ENCODE assay signal across 1 cellular context in the genomic region with DNA sequence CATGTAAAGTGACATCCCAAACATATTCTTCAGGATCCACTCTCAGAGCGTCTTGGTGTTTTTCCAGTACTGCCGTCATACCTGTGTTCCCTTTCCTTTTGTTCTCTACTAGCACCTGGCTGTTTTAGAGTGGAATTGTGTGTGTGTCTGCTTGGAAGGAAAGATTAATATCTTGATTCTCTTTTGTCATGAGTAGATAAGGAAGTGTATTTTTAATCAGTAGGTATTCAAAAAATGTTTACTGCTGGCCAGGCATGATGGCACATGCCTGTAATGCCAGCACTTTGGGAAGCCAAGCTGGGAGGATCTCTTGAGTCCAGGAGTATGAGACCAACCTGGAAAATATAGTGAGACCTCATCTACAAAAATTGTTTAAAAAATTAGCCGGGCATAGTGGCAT.
TF ChIP-seq lines count a peak whose summit lies in the region.

No MANE protein-coding gene starts in this region.

TF ChIP-seq in IMR-90, 13 proteins besides CTCF, POLR2A, EP300 and RAD21:
- TF ChIP-seq NFE2L2 (IDR thresholded peaks at IDR 0.05; ENCODE audit: low read depth, low read length) (no peak), MAFK (IDR thresholded peaks at IDR 0.05; ENCODE audit: low read depth, low read length) (no peak), RFX5 (IDR thresholded peaks at IDR 0.05; ENCODE audit: low read depth, low read length) (no peak), BHLHE40 (IDR thresholded peaks at IDR 0.05; ENCODE audit: low read depth, low read length) (no peak), RCOR1 (IDR thresholded peaks at IDR 0.05; ENCODE audit: insufficient replicate concordance, low read length) (no peak), SMC3 (IDR thresholded peaks at IDR 0.05; ENCODE audit: low read depth, low read length) (no peak), MAZ (IDR thresholded peaks at IDR 0.05; ENCODE audit: borderline replicate concordance, low read depth, low read length) (no peak), FOS (IDR thresholded peaks at IDR 0.05; ENCODE audit: low read depth, low read length) (no peak), MXI1 (IDR thresholded peaks at IDR 0.05; ENCODE audit: borderline replicate concordance, low read depth, low read length) (no peak), CHD1 (IDR thresholded peaks at IDR 0.05; ENCODE audit: low read depth, low read length) (no peak), CEBPB (IDR thresholded peaks at IDR 0.05; ENCODE audit: low read depth, low read length) (no peak)
- TF ChIP-seq, protein P1, sequence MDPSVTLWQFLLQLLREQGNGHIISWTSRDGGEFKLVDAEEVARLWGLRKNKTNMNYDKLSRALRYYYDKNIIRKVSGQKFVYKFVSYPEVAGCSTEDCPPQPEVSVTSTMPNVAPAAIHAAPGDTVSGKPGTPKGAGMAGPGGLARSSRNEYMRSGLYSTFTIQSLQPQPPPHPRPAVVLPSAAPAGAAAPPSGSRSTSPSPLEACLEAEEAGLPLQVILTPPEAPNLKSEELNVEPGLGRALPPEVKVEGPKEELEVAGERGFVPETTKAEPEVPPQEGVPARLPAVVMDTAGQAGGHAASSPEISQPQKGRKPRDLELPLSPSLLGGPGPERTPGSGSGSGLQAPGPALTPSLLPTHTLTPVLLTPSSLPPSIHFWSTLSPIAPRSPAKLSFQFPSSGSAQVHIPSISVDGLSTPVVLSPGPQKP (IDR thresholded peaks at IDR 0.05; ENCODE audit: borderline replicate concordance, low read depth, low read length) = no peak
- TF ChIP-seq, protein P2, sequence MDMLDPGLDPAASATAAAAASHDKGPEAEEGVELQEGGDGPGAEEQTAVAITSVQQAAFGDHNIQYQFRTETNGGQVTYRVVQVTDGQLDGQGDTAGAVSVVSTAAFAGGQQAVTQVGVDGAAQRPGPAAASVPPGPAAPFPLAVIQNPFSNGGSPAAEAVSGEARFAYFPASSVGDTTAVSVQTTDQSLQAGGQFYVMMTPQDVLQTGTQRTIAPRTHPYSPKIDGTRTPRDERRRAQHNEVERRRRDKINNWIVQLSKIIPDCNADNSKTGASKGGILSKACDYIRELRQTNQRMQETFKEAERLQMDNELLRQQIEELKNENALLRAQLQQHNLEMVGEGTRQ (IDR thresholded peaks at IDR 0.05; ENCODE audit: low read depth, low read length) = no peak
